In the genomic region with DNA sequence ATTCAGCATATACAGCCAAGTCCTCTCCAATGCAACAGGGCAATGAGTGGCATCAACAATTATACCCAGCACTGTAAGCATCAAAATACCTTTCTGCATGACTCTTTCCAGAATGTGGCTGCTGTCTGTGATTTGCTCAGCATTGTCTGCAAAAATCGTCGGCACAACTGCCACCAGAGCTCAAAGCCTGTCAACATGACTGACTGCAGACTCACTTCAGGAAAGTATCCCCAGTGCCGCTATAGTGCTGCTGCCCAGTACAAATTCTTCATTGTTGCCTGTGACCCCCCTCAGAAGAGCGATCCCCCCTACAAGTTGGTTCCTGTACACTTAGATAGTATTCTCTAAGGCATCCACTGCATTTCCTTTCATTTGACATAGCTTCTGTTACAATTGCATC, we compare ENCODE assay signal across 9 cellular contexts. TPM values are rescaled to one million over a fixed set of nuclear protein-coding genes. Genes with fewer than 3 reads are reported as not detected.
DNase-seq lines count a peak whose midpoint lies in the region; TF ChIP-seq lines count a peak whose summit lies in the region.
"Had no signal": no experiment of that assay in that cellular context is flagged by ENCODE, and none has a peak within 500 bp of the region (broad histone marks: within the 10 kb centered on the region; RNA-seq: fewer than 3 reads in every experiment).

No MANE protein-coding gene starts in this region.

- no peak for TF ChIP-seq POLR2A in Peyer's patch (IDR thresholded peaks at IDR 0.05)
- no peak for TF ChIP-seq POLR2A in esophagus squamous epithelium (IDR thresholded peaks at IDR 0.05)

- H3K4me3 ChIP-seq in Peyer's patch: peak overlapping the region; percentile 10 to 39 (median 32)
- peak overlapping the region in 2 of 4 donors; percentile 27 to 50 for H3K4me3 ChIP-seq in esophagus squamous epithelium

- no peaks in the 10 kb centered on the region for H3K27me3 ChIP-seq in Peyer's patch
- no peaks in the 10 kb centered on the region for H3K27me3 ChIP-seq in esophagus squamous epithelium
- H3K27me3 ChIP-seq: ascending aorta had no signal

- H3K4me1 ChIP-seq in ES-I3 (ENCODE audit: insufficient read depth, low read length): peaks cover 27% of the 10 kb centered on the region
- peaks cover 0 to 16% (median 0%) of the 10 kb centered on the region in 4 donors for H3K4me1 ChIP-seq in Peyer's patch
- no peaks in the 10 kb centered on the region for H3K4me1 ChIP-seq in esophagus squamous epithelium
- H3K4me1 ChIP-seq: ascending aorta had no signal

- H3K27ac Mint-ChIP-seq in progenitor cell of endocrine pancreas: peak overlapping the region; percentile 22

- peak overlapping the region; percentile 60 to 83 (median 72) for H3K27ac ChIP-seq in Peyer's patch
- H3K27ac ChIP-seq in esophagus squamous epithelium: peak overlapping the region in 3 of 4 donors; percentile 38 to 69 (median 65)

- no peaks in the 10 kb centered on the region for H3K27me3 Mint-ChIP-seq in progenitor cell of endocrine pancreas

- H3K9ac ChIP-seq in ES-I3 (ENCODE audit: low read depth, low read length): peak overlapping the region; percentile 3; the same call in 1 of the 2 replicates

- no peak for DNase-seq in Peyer's patch
- DNase-seq in esophagus squamous epithelium (lab: John Stamatoyannopoulos, UW): no peak
- DNase-seq in progenitor cell of endocrine pancreas (ENCODE audit: low spot score, unreplicated experiment): no peak
- DNase-seq in NCI-H2107 (lab: John Stamatoyannopoulos, UW): no peak
- DNase-seq in NCI-H1694 (lab: John Stamatoyannopoulos, UW): no peak
- no peak for DNase-seq in HEK293T (ENCODE audit: extremely low spot score)
- no peak for DNase-seq in iPS-NIHi7 (ENCODE audit: extremely low spot score)

- no peaks in the 10 kb centered on the region for H3K9me3 Mint-ChIP-seq in progenitor cell of endocrine pancreas (ENCODE audit: low read depth)

- H3K9me3 ChIP-seq in ES-I3 (ENCODE audit: control insufficient read depth, insufficient read depth, low read length) (no peaks in the 10 kb centered on the region), Peyer's patch (no peaks in the 10 kb centered on the region), esophagus squamous epithelium (no peaks in the 10 kb centered on the region)
- H3K9me3 ChIP-seq: ascending aorta had no signal

- no peak overlapping the region for H3K4me3 Mint-ChIP-seq in progenitor cell of endocrine pancreas (ENCODE audit: low read depth)

- TF ChIP-seq CTCF in Peyer's patch (IDR thresholded peaks at IDR 0.05) (no peak), esophagus squamous epithelium (IDR thresholded peaks at IDR 0.05) (no peak), progenitor cell of endocrine pancreas (IDR thresholded peaks at IDR 0.05; ENCODE audit: unreplicated experiment) (no peak)

- H3K36me3 Mint-ChIP-seq in progenitor cell of endocrine pancreas (ENCODE audit: insufficient read depth): no peaks in the 10 kb centered on the region

- H3K36me3 ChIP-seq in ES-I3 (ENCODE audit: insufficient read depth, low read length) (no peaks in the 10 kb centered on the region), Peyer's patch (no peaks in the 10 kb centered on the region), esophagus squamous epithelium (no peaks in the 10 kb centered on the region)
- H3K36me3 ChIP-seq: ascending aorta had no signal

- intact Hi-C loops in esophagus squamous epithelium (cut with DNase I): no loop called here

- CTCF ChIA-PET in HEK293T (lab: Yijun Ruan, JAX): interaction anchor here (0.9 kb wide), 1 partner anchor 121 kb away, joined by 3 read pairs; no protein-coding TSS in a partner anchor

- POLR2A ChIA-PET in HEK293T (lab: Yijun Ruan, JAX): no interaction called here

- H3K4me1 Mint-ChIP-seq in progenitor cell of endocrine pancreas (ENCODE audit: low read depth): peaks cover 13% of the 10 kb centered on the region

- 30 to 35% methylated on average over 4 of the region's 4 CpGs for WGBS in esophagus squamous epithelium, 2 donors

TF ChIP-seq in HEK293T, 16 proteins besides CTCF, POLR2A, EP300 and RAD21:
- no peak for TF ChIP-seq HDGF (IDR thresholded peaks at IDR 0.05; ENCODE audit: borderline replicate concordance)
- no peak for TF ChIP-seq BHLHE40 (IDR thresholded peaks at IDR 0.05; ENCODE audit: borderline replicate concordance)
- no peak for TF ChIP-seq FOXA1 (IDR thresholded peaks at IDR 0.05)
- TF ChIP-seq ELF4 (IDR thresholded peaks at IDR 0.05): no peak
- TF ChIP-seq NFRKB (IDR thresholded peaks at IDR 0.05): no peak
- no peak for TF ChIP-seq ARNT (IDR thresholded peaks at IDR 0.05)
- TF ChIP-seq SUZ12 (IDR thresholded peaks at IDR 0.05): no peak
- no peak for TF ChIP-seq TARDBP (IDR thresholded peaks at IDR 0.05)
- no peak for TF ChIP-seq LEF1 (IDR thresholded peaks at IDR 0.05; ENCODE audit: borderline replicate concordance)
- TF ChIP-seq ZNF384 (IDR thresholded peaks at IDR 0.05): no peak
- TF ChIP-seq SP1 (IDR thresholded peaks at IDR 0.05): no peak
- no peak for TF ChIP-seq FOXM1 (IDR thresholded peaks at IDR 0.05; ENCODE audit: borderline replicate concordance)
- TF ChIP-seq L3MBTL2 (conservative IDR thresholded peaks at IDR 0.05): no peak
- TF ChIP-seq, protein P1, sequence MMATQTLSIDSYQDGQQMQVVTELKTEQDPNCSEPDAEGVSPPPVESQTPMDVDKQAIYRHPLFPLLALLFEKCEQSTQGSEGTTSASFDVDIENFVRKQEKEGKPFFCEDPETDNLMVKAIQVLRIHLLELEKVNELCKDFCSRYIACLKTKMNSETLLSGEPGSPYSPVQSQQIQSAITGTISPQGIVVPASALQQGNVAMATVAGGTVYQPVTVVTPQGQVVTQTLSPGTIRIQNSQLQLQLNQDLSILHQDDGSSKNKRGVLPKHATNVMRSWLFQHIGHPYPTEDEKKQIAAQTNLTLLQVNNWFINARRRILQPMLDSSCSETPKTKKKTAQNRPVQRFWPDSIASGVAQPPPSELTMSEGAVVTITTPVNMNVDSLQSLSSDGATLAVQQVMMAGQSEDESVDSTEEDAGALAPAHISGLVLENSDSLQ (IDR thresholded peaks at IDR 0.05): no peak
- TF ChIP-seq FOXK2 (IDR thresholded peaks at IDR 0.05): no peak

RNA-seq across cellular contexts. Expression of a gene that starts 0.7 kb away (rescaled TPM):
- total RNA-seq in Peyer's patch (10 to 100 TPM in 1 of 4 donors, 1 to 10 TPM in 3; 3.7 to 21.5 (median 6.5) TPM), esophagus squamous epithelium (10 to 100 TPM in 2 of 4 donors, under 1 TPM in 2; 0.26 to 22.3 (median 7.1) TPM), progenitor cell of endocrine pancreas (not detected in 2 replicates)

RNA-seq across cellular contexts. Expression of a gene that starts 13.6 kb away (rescaled TPM):
- total RNA-seq in Peyer's patch (not detected), esophagus squamous epithelium (not detected), progenitor cell of endocrine pancreas (not detected in 2 replicates)
- total RNA-seq: ascending aorta had no signal

RNA-seq across cellular contexts. Expression of a gene that starts 20.8 kb away (rescaled TPM):
- total RNA-seq in Peyer's patch: 100 to 1,000 TPM in 2 of 4 donors, 10 to 100 TPM in 2; 35.5 to 131 (median 90.6) TPM
- total RNA-seq in esophagus squamous epithelium: 100 to 1,000 TPM in 2 of 4 donors, 10 to 100 TPM in 2; 12.0 to 297 (median 61.0) TPM
- 4.5 and 7.1 TPM in 2 replicates for total RNA-seq in progenitor cell of endocrine pancreas

RNA-seq across cellular contexts. Expression of a gene that starts 36.1 kb away (rescaled TPM):
- total RNA-seq in Peyer's patch (not detected), esophagus squamous epithelium (not detected), progenitor cell of endocrine pancreas (not detected in 2 replicates)
- total RNA-seq: ascending aorta had no signal
